In genomic region chr18:66582151-66582550, GRCh38 we compare ENCODE assay signal across 37 cellular contexts. TPM values are rescaled to one million over a fixed set of nuclear protein-coding genes. Genes with fewer than 3 reads are reported as not detected.
"Had no signal": no experiment of that assay in that cellular context is flagged by ENCODE, and none has a peak within 500 bp of the region (broad histone marks: within the 10 kb centered on the region; RNA-seq: fewer than 3 reads in every experiment).

No MANE protein-coding gene starts in this region.

- ATAC-seq: activated CD8-positive, alpha-beta T cell treated with anti-CD3 and anti-CD28 coated beads for 36 hours; activated T-cell treated with anti-CD3 and anti-CD28 coated beads, Interleukin-2, amount 50 U/mL, for 72 hours; activated T-helper 17 cell treated with anti-CD3 and anti-CD28 coated beads, Interleukin-2, amount 50 U/mL, for 72 hours; body of pancreas; Panc1 had no signal

- DNase-seq: activated CD4-positive, alpha-beta T cell treated with anti-CD3 and anti-CD28 coated beads for 1 hour; activated CD4-positive, alpha-beta T cell treated with anti-CD3 and anti-CD28 coated beads, Interleukin-2, amount 10 ng/mL, durations not matched to agents 24 days and 14 days; activated CD4-positive, alpha-beta T cell treated with anti-CD3 and anti-CD28 coated beads, Interleukin-2, amount 50 U/mL, for 4 hours; activated CD4-positive, CD25-positive, alpha-beta regulatory T cell; activated CD8-positive, alpha-beta T cell treated with anti-CD3 and anti-CD28 coated beads for 36 hours; activated effector memory CD4-positive, alpha-beta T cell treated with anti-CD3 and anti-CD28 coated beads, Interleukin-2, amount 50 U/mL, for 16 hours; activated naive CD4-positive, alpha-beta T cell; activated naive CD4-positive, alpha-beta T cell treated with anti-CD3 and anti-CD28 coated beads, Interleukin-2, amount 50 U/mL, for 16 hours; activated naive CD8-positive, alpha-beta T cell treated with anti-CD3 and anti-CD28 coated beads for 36 hours; activated T-cell treated with anti-CD3 and anti-CD28 coated beads, Interleukin-2, amount 50 U/mL, for 1 hour; activated T-cell treated with anti-CD3 and anti-CD28 coated beads, Interleukin-2, amount 50 U/mL, for 72 hours; amniotic stem cell; aorta; body of pancreas; cerebellar nuclear complex; Karpas-422; MG63; NCI-H1048; NCI-H1105 treated with DMSO at 0.1 percent for 48 hours; NCI-H1436; NCI-H1694; NCI-H1930; NCI-H2081 treated with DMSO at 0.1 percent for 48 hours; NCI-H226; NCI-H524 treated with DMSO at 0.1 percent for 48 hours; NCI-H774; RPMI8226; SHP77 treated with DMSO at 0.1 percent for 48 hours; T1000; WERI-Rb-1 had no signal

- H3K27me3 ChIP-seq: body of pancreas, breast epithelium, MG63, SJSA1 had no signal

- H3K4me3 ChIP-seq: body of pancreas, breast epithelium, MG63, SJSA1 had no signal

- H3K9me3 ChIP-seq: body of pancreas, breast epithelium, MG63, SJSA1 had no signal

- H3K36me3 ChIP-seq: MG63, SJSA1, WERI-Rb-1 had no signal

- H3K27ac ChIP-seq: body of pancreas, breast epithelium, SJSA1, WERI-Rb-1 had no signal

- H3K4me1 ChIP-seq: body of pancreas, breast epithelium, SJSA1 had no signal

RNA-seq across cellular contexts. Expression of gene CDH19, which starts 21.7 kb away (rescaled TPM):
- total RNA-seq: activated CD4-positive, alpha-beta T cell treated with anti-CD3 and anti-CD28 coated beads, Interleukin-2, amount 10 ng/mL, durations not matched to agents 24 days and 14 days; activated CD8-positive, alpha-beta memory T cell treated with anti-CD3 and anti-CD28 coated beads for 36 hours; activated CD8-positive, alpha-beta T cell treated with anti-CD3 and anti-CD28 coated beads for 36 hours; activated naive CD8-positive, alpha-beta T cell treated with anti-CD3 and anti-CD28 coated beads for 36 hours; activated T-cell treated with anti-CD3 and anti-CD28 coated beads, Interleukin-2, amount 50 U/mL, for 72 hours; activated T-helper 17 cell treated with anti-CD3 and anti-CD28 coated beads, Interleukin-2, amount 50 U/mL, for 72 hours; SJSA1; T-helper 1 cell treated with Interleukin-12 subunit alpha and Interleukin-12 subunit beta and Interleukin-4 antibody, amounts not matched to agents 30 ng/mL and 1 ng/mL, for 36 hours; T-helper 2 cell treated with Interferon-gamma antibody and Interleukin-4, amounts not matched to agents 100 ng/mL and 5 ng/mL, for 36 hours had no signal
